19 cellular contexts compared by ENCODE assay signal in the genomic region with DNA sequence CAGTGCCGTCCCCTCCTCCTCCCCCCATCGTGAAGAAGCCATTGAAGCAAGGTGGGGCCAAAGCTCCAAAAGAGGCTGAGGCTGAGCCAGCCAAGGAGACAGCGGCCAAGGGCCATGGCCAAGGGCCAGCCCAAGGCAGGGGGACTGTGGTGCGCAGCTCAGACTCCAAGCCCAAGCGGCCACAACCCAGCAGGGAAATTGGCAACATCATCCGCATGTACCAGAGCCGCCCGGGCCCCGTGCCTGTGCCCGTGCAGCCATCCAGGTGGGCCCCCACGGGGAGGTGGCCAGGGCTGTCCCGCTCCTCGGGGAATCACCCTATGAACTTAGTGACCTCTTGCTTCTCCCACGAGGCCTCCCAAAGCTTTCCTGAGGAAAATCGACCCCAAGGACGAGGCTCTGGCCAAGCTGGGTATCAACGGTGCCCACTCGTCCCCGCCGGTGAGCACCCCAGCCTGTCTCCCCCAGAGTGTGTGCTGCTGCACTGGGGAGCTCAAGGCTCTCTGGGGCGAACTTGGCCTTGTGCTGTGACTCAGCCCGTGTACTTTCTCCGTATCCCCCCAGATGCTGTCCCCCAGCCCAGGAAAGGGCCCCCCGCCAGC. TPM values are rescaled to one million over a fixed set of nuclear protein-coding genes. Genes with fewer than 3 reads are reported as not detected.
DNase-seq lines count a peak whose midpoint lies in the region; ATAC-seq, FAIRE-seq and TF ChIP-seq lines count a peak whose summit lies in the region.
"Had no signal": no experiment of that assay in that cellular context is flagged by ENCODE, and none has a peak within 500 bp of the region (broad histone marks: within the 10 kb centered on the region; RNA-seq: fewer than 3 reads in every experiment).

No MANE protein-coding gene starts in this region.

- intact Hi-C loops in right cardiac atrium (cut with DNase I) (no loop called here), left ventricle myocardium superior (cut with micrococcal nuclease) (no loop called here), A673 (cut with micrococcal nuclease; ENCODE audit: unreplicated experiment) (no loop called here)

- ATAC-seq in right cardiac atrium (no peak), left ventricle myocardium superior (no peak), HG03378 (IDR thresholded peaks at IDR 0.05; ENCODE audit: unreplicated experiment) (no peak)
- ATAC-seq: GM12878 had no signal

- H2BK20ac ChIP-seq in H1 (ENCODE audit: low read length), result no peak overlapping the region

- TF ChIP-seq CTCF in H1 (IDR thresholded peaks at IDR 0.05; ENCODE audit: control extremely low read depth in 1 of 3, insufficient read depth in 1 of 3, low read depth in 1 of 3, low read length in 3 of 3), result no peak
- TF ChIP-seq CTCF in A673 (conservative IDR thresholded peaks at IDR 0.05; ENCODE audit: low read depth, low read length), result no peak

- H3K4me1 ChIP-seq in right cardiac atrium (ENCODE audit: control insufficient read depth, insufficient read depth, low read length) (no peaks in the 10 kb centered on the region), H1 (replicated peaks in 1 of 4; ENCODE audit: control insufficient read depth in 3 of 4, insufficient read depth in 4 of 4, low read length in 3 of 4) (peaks cover 0 to 4% (median 1%) of the 10 kb centered on the region in 4 experiments; a peak in 4 of 7 replicates), small intestine (ENCODE audit: control insufficient read depth in 2 of 2, insufficient read depth in 1 of 2, low read depth in 1 of 2, low read length in 1 of 2) (peaks cover 0 to 5% of the 10 kb centered on the region in 2 donors), A673 (ENCODE audit: insufficient read depth, low read length, poor library complexity, severe bottlenecking) (no peaks in the 10 kb centered on the region)
- H3K4me1 ChIP-seq: BLaER1, HAP-1 had no signal

- no peak for TF ChIP-seq RAD21 in H1 (IDR thresholded peaks at IDR 0.05 in 1 of 2, conservative IDR thresholded peaks at IDR 0.05 in 1 of 2; ENCODE audit: low read depth in 2 of 2, low read length in 2 of 2)

- CTCF ChIA-PET in H1 (lab: Charles Lee; ENCODE audit: partially characterized antibody), result interaction anchor here (0.6 to 59.2 kb wide), 11 partner anchors 8 to 136 kb away, joined by 3 to 2200 read pairs (median 7); partner anchors contain the start of genes RECQL5, SAP30BP and SMIM5
- CTCF ChIA-PET in A673 (lab: Charles Lee), result interaction anchor here (0.5 to 1.4 kb wide), 4 partner anchors 14 to 637 kb away, joined by 3 to 5 read pairs (median 4); partner anchors contain the start of gene SMIM5

- no peak overlapping the region for H3K18ac ChIP-seq in H1 (ENCODE audit: extremely low read depth, low read length)

- H4K5ac ChIP-seq in H1 (ENCODE audit: insufficient read length, low read depth, low read length), result no peak overlapping the region

- no peak overlapping the region for H3K27ac ChIP-seq in right cardiac atrium (ENCODE audit: low read length)
- H3K27ac ChIP-seq in H1 (ENCODE audit: low read depth, low read length), result no peak overlapping the region
- H3K27ac ChIP-seq in small intestine (ENCODE audit: low read depth in 1 of 2, low read length in 1 of 2), result peak overlapping the region; percentile 88 to 100
- H3K27ac ChIP-seq in A673 (ENCODE audit: low read depth, low read length, poor library complexity, severe bottlenecking), result no peak overlapping the region
- H3K27ac ChIP-seq: 22Rv1, BLaER1, HL-60 had no signal

- peak overlapping the region; percentile 25; the same call in 1 of the 2 replicates for H4K8ac ChIP-seq in H1 (ENCODE audit: extremely low read depth, insufficient read depth, low read length)

- FAIRE-seq in H1 (lab: Jason Lieb, UNC) (no peak), small intestine (lab: Jason Lieb, UNC) (no peak)
- FAIRE-seq: GM12878, GM18507 had no signal

- H3K79me2 ChIP-seq in H1 (ENCODE audit: control insufficient read depth in 1 of 2, insufficient read depth in 2 of 2, low read length in 2 of 2), result no peaks in the 10 kb centered on the region

- WGBS in right cardiac atrium, result 91% methylated on average over 24 of the region's 24 CpGs
- WGBS in H1 (ENCODE audit: extremely low coverage in 1 of 2, insufficient coverage in 1 of 2, insufficient read length in 1 of 2, insufficient replicate concordance in 2 of 2, low coverage in 1 of 2, low lambda C conversion rate in 2 of 2, missing lambda C conversion rate in 1 of 2), 2 experiments, result 90% methylated on average over 17 of the region's 24 CpGs; no CpG with 5 or more reads in 1 of the 2 experiments
- 49 to 76% (median 62%) methylated on average over 18 to 24 of the region's 24 CpGs for WGBS in small intestine, 3 donors

- H3K9me3 ChIP-seq in right cardiac atrium (ENCODE audit: control insufficient read depth, low read length), result no peaks in the 10 kb centered on the region
- H3K9me3 ChIP-seq in H1 (ENCODE audit: insufficient read depth in 2 of 2, low read depth in 1 of 2, low read length in 1 of 2), result no peaks in the 10 kb centered on the region
- H3K9me3 ChIP-seq in small intestine (ENCODE audit: control insufficient read depth, low read depth), result no peaks in the 10 kb centered on the region
- no peaks in the 10 kb centered on the region for H3K9me3 ChIP-seq in A673 (ENCODE audit: low read depth, low read length, poor library complexity, severe bottlenecking)
- H3K9me3 ChIP-seq: BLaER1, HAP-1 had no signal

- no peak overlapping the region for H3K4me2 ChIP-seq in H1 (ENCODE audit: insufficient read depth in 1 of 2, low read depth in 2 of 2, low read length in 2 of 2)
- H3K4me2 ChIP-seq: BLaER1 had no signal

- H3K9ac ChIP-seq in H1 (replicated peaks in 1 of 4; ENCODE audit: extremely low read depth in 1 of 4, low read depth in 3 of 4, low read length in 3 of 4), result no peak overlapping the region
- H3K9ac ChIP-seq: BLaER1 had no signal

- no peak overlapping the region for H2BK5ac ChIP-seq in H1 (ENCODE audit: low read depth, low read length)

- H3K56ac ChIP-seq in H1 (replicated peaks; ENCODE audit: insufficient read length, low read depth, low read length), result no peak overlapping the region

- H3K23me2 ChIP-seq in H1 (ENCODE audit: low read depth, low read length), result no peaks in the 10 kb centered on the region

- H2BK120ac ChIP-seq in H1 (replicated peaks; ENCODE audit: low read depth, low read length), result no peak overlapping the region

- TF ChIP-seq POLR2A in H1 (IDR thresholded peaks at IDR 0.05; ENCODE audit: control extremely low read depth in 1 of 2, low read depth in 2 of 2, low read length in 2 of 2), result no peak

- no peak overlapping the region for H2AFZ ChIP-seq in H1 (ENCODE audit: low read length)

- no peaks in the 10 kb centered on the region for H3K79me1 ChIP-seq in H1 (ENCODE audit: low read depth, low read length)

- H3K4me3 ChIP-seq in right cardiac atrium (ENCODE audit: low read length), result no peak overlapping the region
- no peak overlapping the region for H3K4me3 ChIP-seq in H1 (ENCODE audit: extremely low read depth in 1 of 4, insufficient read depth in 2 of 4, low read depth in 3 of 4, low read length in 4 of 4)
- H3K4me3 ChIP-seq in small intestine (ENCODE audit: low read depth in 1 of 2, low read length in 2 of 2), result peak overlapping the region in 1 of 2 donors; percentile 16
- H3K4me3 ChIP-seq in A673 (ENCODE audit: low read depth, low read length, poor library complexity, severe bottlenecking), result no peak overlapping the region
- H3K4me3 ChIP-seq: BLaER1, GM12878, HAP-1 had no signal

- H4K91ac ChIP-seq in H1 (replicated peaks; ENCODE audit: insufficient read length, low read length), result no peak overlapping the region

- H3K36me3 ChIP-seq in H1 (ENCODE audit: control insufficient read depth in 2 of 4, insufficient read depth in 4 of 4, low read length in 3 of 4), result no peaks in the 10 kb centered on the region
- H3K36me3 ChIP-seq in small intestine (ENCODE audit: control insufficient read depth in 2 of 2, insufficient read depth in 2 of 2, low read length in 2 of 2), result peaks cover 16 to 26% of the 10 kb centered on the region in 2 donors
- no peaks in the 10 kb centered on the region for H3K36me3 ChIP-seq in A673 (ENCODE audit: insufficient read depth, low read length, poor library complexity, severe bottlenecking)
- H3K36me3 ChIP-seq: HAP-1 had no signal

- H3K27me3 ChIP-seq in right cardiac atrium (ENCODE audit: control insufficient read depth, insufficient read depth) (no peaks in the 10 kb centered on the region), H1 (replicated peaks in 1 of 4; ENCODE audit: control insufficient read depth in 3 of 4, extremely low read depth in 1 of 4, insufficient read depth in 3 of 4, low read length in 3 of 4) (no peaks in the 10 kb centered on the region), small intestine (ENCODE audit: control insufficient read depth in 2 of 2, insufficient read depth in 2 of 2, low read length in 2 of 2) (no peaks in the 10 kb centered on the region), A673 (replicated peaks; ENCODE audit: insufficient read depth, low read depth, low read length, poor library complexity) (no peaks in the 10 kb centered on the region)
- H3K27me3 ChIP-seq: BLaER1 had no signal

- POLR2A ChIA-PET in H1 (lab: Charles Lee; ENCODE audit: partially characterized antibody), result interaction anchor here (0.6 to 1.6 kb wide), 5 partner anchors 13 to 163 kb away, joined by 3 to 4 read pairs (median 4); no protein-coding TSS in a partner anchor
- POLR2A ChIA-PET in A673 (lab: Charles Lee; ENCODE audit: low non-redundant PET), result interaction anchor here (0.7 kb wide), 1 partner anchor 53 kb away, joined by 3 read pairs; no protein-coding TSS in a partner anchor

- peak in 2 of 3 donors; percentile 36 to 49 for DNase-seq in right cardiac atrium
- no peak for DNase-seq in left ventricle myocardium superior
- DNase-seq in H1 (ENCODE audit: low read depth in 1 of 2, low spot score in 2 of 2), result no peak
- DNase-seq in small intestine, result no peak
- DNase-seq in glomerular visceral epithelial cell (ENCODE audit: extremely low spot score), result no peak
- no peak for DNase-seq in A673 (ENCODE audit: low spot score)
- DNase-seq: AML-193; CD4-positive, CD25-positive, alpha-beta regulatory T cell; DMS 273 treated with DMSO at 0.1 percent for 48 hours; GOT3; HFFc6 had no signal

- no peak overlapping the region for H2BK12ac ChIP-seq in H1 (ENCODE audit: low read depth, low read length)

- no peak for TF ChIP-seq EP300 in H1 (IDR thresholded peaks at IDR 0.05; ENCODE audit: borderline replicate concordance in 1 of 2, low read depth in 2 of 2, low read length in 2 of 2)

- no peak overlapping the region for H3K23ac ChIP-seq in H1 (ENCODE audit: insufficient read length)

- H2AK5ac ChIP-seq in H1 (ENCODE audit: low read depth, low read length), result no peak overlapping the region

- H4K20me1 ChIP-seq in H1 (replicated peaks in 1 of 2; ENCODE audit: control insufficient read depth in 1 of 2, insufficient read depth in 2 of 2, low read length in 2 of 2), result peaks cover 0 to 1% of the 10 kb centered on the region in 2 experiments
- H4K20me1 ChIP-seq: BLaER1 had no signal

- no TSS peak for BruUV-seq in A673 (replicated peaks; lab: Mats Ljungman, UMichigan)

- no peak overlapping the region for H3K14ac ChIP-seq in H1 (ENCODE audit: insufficient read length)

- H3K4ac ChIP-seq in H1 (replicated peaks; ENCODE audit: insufficient read length, low read depth, low read length), result no peak overlapping the region

- H2BK15ac ChIP-seq in H1 (ENCODE audit: low read length), result no peak overlapping the region

RNA-seq across cellular contexts. Expression of gene SMIM5, which starts 16.6 kb away (rescaled TPM):
- 10 to 100 TPM in 2 of 4 donors, 1 to 10 TPM in 2; 6.9 to 12.2 (median 9.6) TPM for total RNA-seq in right cardiac atrium
- polyA plus RNA-seq in right cardiac atrium, result 13.5 TPM
- total RNA-seq in left ventricle myocardium superior, result 15.8 TPM
- total RNA-seq in H1 (2021; fragmentation: NEBNext Ultra II Directional; extraction: Animal tissue kit (Norgen Biotek cat#: 25700)), result not detected in 2 replicates
- polyA plus RNA-seq in H1 (2011; rRNA removed), result not detected in 2 replicates
- polyA plus RNA-seq in H1 (2011; cell fraction: cytosol; rRNA removed), result not detected
- 0.14 TPM for polyA plus RNA-seq in H1 (2011; cell fraction: nucleus; rRNA removed)
- 0.07 to 0.79 TPM (median 0.30 TPM) in 4 replicates for polyA plus RNA-seq in H1 (2012, experiment 1 of 2)
- polyA plus RNA-seq in H1 (2012, experiment 2 of 2), result 0.08 TPM
- polyA plus RNA-seq in H1 (2013, experiment 1 of 2), result not detected
- polyA plus RNA-seq in H1 (2013, experiment 2 of 2), result not detected
- not detected in 2 replicates for polyA minus RNA-seq in H1 (2011; rRNA and poly(A)+ RNA removed)
- not detected for polyA minus RNA-seq in H1 (2011; cell fraction: cytosol; rRNA and poly(A)+ RNA removed)
- polyA minus RNA-seq in H1 (2011; cell fraction: nucleus; rRNA and poly(A)+ RNA removed), result not detected
- polyA plus RNA-seq in small intestine, result 100 to 1,000 TPM in 1 of 3 donors, 10 to 100 TPM in 2; 11.1 to 114 (median 94.6) TPM
- 0.22 TPM in 1 of 2 replicates, not detected in the other for total RNA-seq in A673 (2021)
- total RNA-seq: Daoy, GM12878 had no signal

RNA-seq across cellular contexts. Expression of gene MYO15B, which starts 29.0 kb away (rescaled TPM):
- total RNA-seq in right cardiac atrium (100 to 1,000 TPM in 1 of 4 donors, 10 to 100 TPM in 3; 75.8 to 131 (median 93.4) TPM), left ventricle myocardium superior (48.2 TPM), A673 (2021) (9.3 and 14.7 TPM in 2 replicates)
- polyA plus RNA-seq in right cardiac atrium (70.9 TPM), H1 (2011; rRNA removed) (7.1 and 15.1 TPM in 2 replicates), small intestine (1,000 to 10,000 TPM in 2 of 3 donors, 100 to 1,000 TPM in 1; 279 to 3,618 (median 2,326) TPM)
- total RNA-seq in H1 (2021; fragmentation: NEBNext Ultra II Directional; extraction: Animal tissue kit (Norgen Biotek cat#: 25700)), result 11.2 and 13.8 TPM in 2 replicates
- polyA plus RNA-seq in H1 (2011; cell fraction: cytosol; rRNA removed), result 12.4 TPM
- 107 TPM for polyA plus RNA-seq in H1 (2011; cell fraction: nucleus; rRNA removed)
- polyA plus RNA-seq in H1 (2012, experiment 1 of 2), result 9.4 to 17.6 TPM (median 14.5 TPM) in 4 replicates
- 5.4 TPM for polyA plus RNA-seq in H1 (2012, experiment 2 of 2)
- 5.8 TPM for polyA plus RNA-seq in H1 (2013, experiment 1 of 2)
- polyA plus RNA-seq in H1 (2013, experiment 2 of 2), result 4.9 TPM
- polyA minus RNA-seq in H1 (2011; rRNA and poly(A)+ RNA removed), result 4.1 and 7.9 TPM in 2 replicates
- 12.5 TPM for polyA minus RNA-seq in H1 (2011; cell fraction: cytosol; rRNA and poly(A)+ RNA removed)
- 40.4 TPM for polyA minus RNA-seq in H1 (2011; cell fraction: nucleus; rRNA and poly(A)+ RNA removed)

RNA-seq across cellular contexts. Expression of gene RECQL5, which starts 50.3 kb away (rescaled TPM):
- 10 to 100 TPM in 3 of 4 donors, 1 to 10 TPM in 1; 7.9 to 19.9 (median 14.8) TPM for total RNA-seq in right cardiac atrium
- 13.5 TPM for polyA plus RNA-seq in right cardiac atrium
- total RNA-seq in left ventricle myocardium superior, result 14.3 TPM
- 40.7 and 41.1 TPM in 2 replicates for total RNA-seq in H1 (2021; fragmentation: NEBNext Ultra II Directional; extraction: Animal tissue kit (Norgen Biotek cat#: 25700))
- polyA plus RNA-seq in H1 (2011; rRNA removed), result 15.1 and 34.9 TPM in 2 replicates
- 32.7 TPM for polyA plus RNA-seq in H1 (2011; cell fraction: cytosol; rRNA removed)
- polyA plus RNA-seq in H1 (2011; cell fraction: nucleus; rRNA removed), result 166 TPM
- 29.1 to 42.9 TPM (median 40.6 TPM) in 4 replicates for polyA plus RNA-seq in H1 (2012, experiment 1 of 2)
- 39.8 TPM for polyA plus RNA-seq in H1 (2012, experiment 2 of 2)
- 27.4 TPM for polyA plus RNA-seq in H1 (2013, experiment 1 of 2)
- 25.6 TPM for polyA plus RNA-seq in H1 (2013, experiment 2 of 2)
- polyA minus RNA-seq in H1 (2011; rRNA and poly(A)+ RNA removed), result 34.6 and 39.9 TPM in 2 replicates
- polyA minus RNA-seq in H1 (2011; cell fraction: cytosol; rRNA and poly(A)+ RNA removed), result 35.7 TPM
- 79.5 TPM for polyA minus RNA-seq in H1 (2011; cell fraction: nucleus; rRNA and poly(A)+ RNA removed)
- polyA plus RNA-seq in small intestine, result 10 to 100 TPM; 14.6 to 20.2 (median 15.7) TPM
- 30.6 and 39.0 TPM in 2 replicates for total RNA-seq in A673 (2021)

RNA-seq across cellular contexts. Expression of gene SAP30BP, which starts 50.5 kb away (rescaled TPM):
- 10 to 100 TPM; 51.0 to 66.5 (median 56.3) TPM for total RNA-seq in right cardiac atrium
- polyA plus RNA-seq in right cardiac atrium, result 58.5 TPM
- 47.8 TPM for total RNA-seq in left ventricle myocardium superior
- 79.9 and 81.5 TPM in 2 replicates for total RNA-seq in H1 (2021; fragmentation: NEBNext Ultra II Directional; extraction: Animal tissue kit (Norgen Biotek cat#: 25700))
- polyA plus RNA-seq in H1 (2011; rRNA removed), result 63.3 and 82.1 TPM in 2 replicates
- 88.6 TPM for polyA plus RNA-seq in H1 (2011; cell fraction: cytosol; rRNA removed)
- polyA plus RNA-seq in H1 (2011; cell fraction: nucleus; rRNA removed), result 167 TPM
- 60.3 to 81.1 TPM (median 73.3 TPM) in 4 replicates for polyA plus RNA-seq in H1 (2012, experiment 1 of 2)
- 72.8 TPM for polyA plus RNA-seq in H1 (2012, experiment 2 of 2)
- 55.3 TPM for polyA plus RNA-seq in H1 (2013, experiment 1 of 2)
- polyA plus RNA-seq in H1 (2013, experiment 2 of 2), result 51.7 TPM
- 44.8 and 47.0 TPM in 2 replicates for polyA minus RNA-seq in H1 (2011; rRNA and poly(A)+ RNA removed)
- 35.2 TPM for polyA minus RNA-seq in H1 (2011; cell fraction: cytosol; rRNA and poly(A)+ RNA removed)
- polyA minus RNA-seq in H1 (2011; cell fraction: nucleus; rRNA and poly(A)+ RNA removed), result 50.9 TPM
- 10 to 100 TPM; 52.6 to 92.7 (median 83.2) TPM for polyA plus RNA-seq in small intestine
- 98.1 and 114 TPM in 2 replicates for total RNA-seq in A673 (2021)

Comparison
In these comparisons a context has a peak if more than half of its experiments do, and no peak if none do; other contexts are left out.
1. DNase-seq: peak in right cardiac atrium (2 of 3); none in left ventricle myocardium superior (single experiment), H1 (0 of 2), small intestine (single experiment), glomerular visceral epithelial cell (single experiment) and A673 (single experiment).
2. H3K27ac ChIP-seq: peak in small intestine (2 of 2); none in right cardiac atrium (single experiment), H1 (single experiment) and A673 (single experiment).